In genomic region chr5:1975406-1975715, GRCh38 we compare ENCODE assay signal across 19 cellular contexts.
A peak's percentile ranks its signal among the peaks of the same experiment; 100 is the strongest.
DNase-seq lines count a peak whose midpoint lies in the region; FAIRE-seq and TF ChIP-seq lines count a peak whose summit lies in the region.
"Had no signal": no experiment of that assay in that cellular context is flagged by ENCODE, and none has a peak within 500 bp of the region (broad histone marks: within the 10 kb centered on the region; RNA-seq: fewer than 3 reads in every experiment).

No MANE protein-coding gene starts in this region.

- FAIRE-seq in keratinocyte (lab: Jason Lieb, UNC): peak; percentile 88
- FAIRE-seq: frontal cortex, H1, TTC549 had no signal

- peak; percentile 91 for DNase-seq in DMS153 treated with DMSO at 0.1 percent for 48 hours (lab: John Stamatoyannopoulos, UW; ENCODE audit: unreplicated experiment)
- peak; percentile 2 for DNase-seq in NCI-H1092 (lab: John Stamatoyannopoulos, UW)
- peak; percentile 98 for DNase-seq in RPMI8226
- DNase-seq in keratinocyte (ENCODE audit: low read depth, low spot score): peak; percentile 81
- no peak for DNase-seq in NCI-H510A treated with DMSO at 0.1 percent for 48 hours (lab: John Stamatoyannopoulos, UW)
- DNase-seq in GM19238 (ENCODE audit: insufficient read length, low spot score): no peak
- no peak for DNase-seq in PC-9
- no peak for DNase-seq in activated gamma-delta T cell (lab: John Stamatoyannopoulos, UW)
- DNase-seq: activated CD4-positive, alpha-beta T cell treated with anti-CD3 and anti-CD28 coated beads for 4 hours; activated naive CD8-positive, alpha-beta T cell treated with anti-CD3 and anti-CD28 coated beads, Interleukin-2, amount 50 U/mL, for 24 hours; hypothalamus; NCI-H1930; nephron progenitor cell; stimulated activated CD4-positive, alpha-beta T cell treated with anti-CD3 and anti-CD28 coated beads, Interleukin-2, amount 100 ng/mL, for 24 hours had no signal

- H3K27ac ChIP-seq in keratinocyte (ENCODE audit: control insufficient read depth, insufficient read depth, low read length): peak overlapping the region; percentile 91
- no peak overlapping the region for H3K27ac ChIP-seq in PC-9
- H3K27ac ChIP-seq: coronary artery, tibial nerve had no signal

- POLR2A ChIA-PET in PC-9 (lab: Charles Lee; ENCODE audit: unreplicated experiment): no interaction called here

- dilution Hi-C loops in keratinocyte (cut with MboI; ENCODE audit: extremely low pct_ligation_motif_present, low sequenced_read_pairs): no loop called here

- H3K9ac ChIP-seq in keratinocyte (ENCODE audit: control insufficient read depth, extremely low read depth, insufficient read depth, low read length): peak overlapping the region; percentile 71

- BruUV-seq in PC-9 (replicated peaks; lab: Mats Ljungman, UMichigan): no TSS peak

- intact Hi-C loops in PC-9 (cut with micrococcal nuclease; ENCODE audit: unreplicated experiment): no loop called here

- H3K79me2 ChIP-seq in keratinocyte (ENCODE audit: control insufficient read depth, insufficient read depth, low read length): no peaks in the 10 kb centered on the region
- H3K79me2 ChIP-seq in PC-9 (ENCODE audit: low read depth): no peaks in the 10 kb centered on the region

- H3K9me1 ChIP-seq in keratinocyte (ENCODE audit: control insufficient read depth, extremely low read depth, insufficient read depth, low read length): no peaks in the 10 kb centered on the region

- H4K20me1 ChIP-seq in keratinocyte (ENCODE audit: control insufficient read depth, extremely low read depth, insufficient read depth, low read length) (no peaks in the 10 kb centered on the region), PC-9 (ENCODE audit: insufficient read depth) (no peaks in the 10 kb centered on the region)

- no peaks in the 10 kb centered on the region for H3K9me2 ChIP-seq in PC-9 (ENCODE audit: insufficient read depth)

- H3K9me3 ChIP-seq in keratinocyte (ENCODE audit: control insufficient read depth, low read depth, low read length) (no peaks in the 10 kb centered on the region), PC-9 (ENCODE audit: insufficient read depth, low read depth) (no peaks in the 10 kb centered on the region)

- H3F3A ChIP-seq in PC-9 (ENCODE audit: insufficient read depth, low read depth): no peaks in the 10 kb centered on the region

- H3K27me3 ChIP-seq in keratinocyte (ENCODE audit: control insufficient read depth, extremely low read depth, insufficient read depth, low read length) (no peaks in the 10 kb centered on the region), PC-9 (ENCODE audit: insufficient read depth, low read depth) (peaks cover 89% of the 10 kb centered on the region)
- H3K27me3 ChIP-seq: tibial nerve had no signal

- H3K4me3 ChIP-seq in keratinocyte (ENCODE audit: control insufficient read depth in 2 of 3, extremely low read depth in 1 of 3, insufficient read depth in 2 of 3, low read depth in 1 of 3, low read length in 3 of 3): no peak overlapping the region
- no peak overlapping the region for H3K4me3 ChIP-seq in PC-9
- H3K4me3 ChIP-seq: coronary artery, tibial nerve had no signal

- no peaks in the 10 kb centered on the region for H3K36me3 ChIP-seq in keratinocyte (ENCODE audit: control insufficient read depth in 2 of 2, extremely low read depth in 1 of 2, insufficient read depth in 2 of 2, low read length in 2 of 2)
- H3K36me3 ChIP-seq in PC-9 (ENCODE audit: low read depth): no peaks in the 10 kb centered on the region
- H3K36me3 ChIP-seq: tibial nerve had no signal

- H3K4me1 ChIP-seq in keratinocyte (ENCODE audit: control insufficient read depth, extremely low read depth, insufficient read depth, low read length) (peaks cover 30% of the 10 kb centered on the region), PC-9 (replicated peaks; ENCODE audit: insufficient read depth) (no peaks in the 10 kb centered on the region)
- H3K4me1 ChIP-seq: tibial nerve had no signal

- H2AFZ ChIP-seq in keratinocyte (ENCODE audit: control insufficient read depth, low read length) (no peak overlapping the region), PC-9 (no peak overlapping the region)

- H3K4me2 ChIP-seq in keratinocyte (ENCODE audit: control insufficient read depth, extremely low read depth, insufficient read depth, low read depth, low read length) (peak overlapping the region; percentile 71), PC-9 (no peak overlapping the region)

- CTCF ChIA-PET in PC-9 (lab: Charles Lee): no interaction called here

- TF ChIP-seq CTCF in keratinocyte (optimal IDR thresholded peaks at IDR 0.05 in 1 of 3, IDR thresholded peaks at IDR 0.05 in 1 of 3, conservative IDR thresholded peaks at IDR 0.05 in 1 of 3; ENCODE audit: extremely low read depth in 1 of 3, insufficient read depth in 2 of 3, low read length in 3 of 3): no peak
- TF ChIP-seq CTCF in PC-9 (conservative IDR thresholded peaks at IDR 0.05): no peak

Comparison
In these comparisons a context has a peak if more than half of its experiments do, and no peak if none do; other contexts are left out.
1. DNase-seq: peak in DMS153 treated with DMSO at 0.1 percent for 48 hours (single experiment), NCI-H1092 (single experiment), RPMI8226 (single experiment) and keratinocyte (single experiment); none in NCI-H510A treated with DMSO at 0.1 percent for 48 hours (single experiment), GM19238 (single experiment), PC-9 (0 of 2) and activated gamma-delta T cell (single experiment).